ENCODE assay signal across 15 cellular contexts in the genomic region with DNA sequence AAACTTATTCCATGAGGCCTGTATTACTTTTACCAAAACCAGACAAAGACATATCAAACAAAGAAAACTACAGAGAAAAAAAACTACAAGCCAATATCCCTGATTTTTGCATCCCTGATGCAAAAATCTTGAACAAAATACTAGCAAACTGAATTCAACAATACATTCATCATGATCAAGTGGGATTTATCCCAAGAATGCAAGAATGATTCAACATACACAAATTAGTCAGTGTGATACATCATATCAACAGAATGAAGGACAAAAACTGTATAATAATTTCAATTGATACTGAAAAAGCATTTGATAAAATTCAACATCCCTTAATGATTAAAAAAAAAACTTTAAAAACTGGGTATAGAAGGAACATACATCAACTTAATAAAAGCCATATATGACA.
DNase-seq lines count a peak whose midpoint lies in the region; ATAC-seq and TF ChIP-seq lines count a peak whose summit lies in the region.
"Had no signal": no experiment of that assay in that cellular context is flagged by ENCODE, and none has a peak within 500 bp of the region (broad histone marks: within the 10 kb centered on the region; RNA-seq: fewer than 3 reads in every experiment).

No MANE protein-coding gene starts in this region.

- H4K8ac ChIP-seq in IMR-90 (ENCODE audit: low read depth in 2 of 2, low read length in 2 of 2) = no peak overlapping the region

- CTCF ChIA-PET in IMR-90 (lab: Yijun Ruan, JAX) = no interaction called here

- H3K4me3 ChIP-seq in IMR-90 (ENCODE audit: insufficient read depth, low read depth, low read length) = no peak overlapping the region

- no peak overlapping the region for H4K5ac ChIP-seq in IMR-90 (ENCODE audit: low read depth, low read length)

- H2AK5ac ChIP-seq in IMR-90 (ENCODE audit: low read depth, low read length) = no peak overlapping the region

- H3K9ac ChIP-seq in IMR-90 (ENCODE audit: low read depth, low read length) = no peak overlapping the region

- H3K27me3 ChIP-seq in IMR-90 (ENCODE audit: control insufficient read depth, insufficient read depth, low read length) = no peaks in the 10 kb centered on the region
- H3K27me3 ChIP-seq: BE2C had no signal

- TF ChIP-seq RAD21 in IMR-90 (IDR thresholded peaks at IDR 0.05; ENCODE audit: low read length) = no peak

- H3K56ac ChIP-seq in IMR-90 (ENCODE audit: extremely low read depth, insufficient read depth, low read length) = no peak overlapping the region

- no peaks in the 10 kb centered on the region for H4K20me1 ChIP-seq in IMR-90 (ENCODE audit: insufficient read depth, low read length)

- no peak for TF ChIP-seq POLR2A in IMR-90 (IDR thresholded peaks at IDR 0.05; ENCODE audit: low read depth, low read length)

- ATAC-seq in IMR-90 (ENCODE audit: low read depth) (no peak), HG02981 (IDR thresholded peaks at IDR 0.05; ENCODE audit: unreplicated experiment) (no peak)
- ATAC-seq: HepG2 had no signal

- POLR2A ChIA-PET in IMR-90 (lab: Charles Lee; ENCODE audit: unreplicated experiment) = no interaction called here

- H2BK15ac ChIP-seq in IMR-90 (ENCODE audit: low read depth, low read length) = no peak overlapping the region

- no peak overlapping the region for H2AK9ac ChIP-seq in IMR-90 (replicated peaks; ENCODE audit: low read depth, low read length, poor library complexity)

- BruUV-seq in IMR-90 (replicated peaks; lab: Mats Ljungman, UMichigan) = no TSS peak

- no peak overlapping the region for H4K91ac ChIP-seq in IMR-90 (ENCODE audit: insufficient read depth, low read depth, low read length)

- no peak overlapping the region for H2BK120ac ChIP-seq in IMR-90 (ENCODE audit: low read depth, low read length)

- in situ Hi-C loops in IMR-90 (cut with MboI; ENCODE audit: low sequenced_read_pairs) = no loop called here

- no peak overlapping the region for H2BK20ac ChIP-seq in IMR-90 (ENCODE audit: low read depth, low read length)

- TF ChIP-seq CTCF in IMR-90 (conservative IDR thresholded peaks at IDR 0.05; ENCODE audit: low read depth, low read length) = no peak

- H3K79me1 ChIP-seq in IMR-90 (ENCODE audit: low read depth in 1 of 2, low read length in 2 of 2) = no peaks in the 10 kb centered on the region

- no peak overlapping the region for H2BK5ac ChIP-seq in IMR-90 (ENCODE audit: low read depth, low read length, poor library complexity, severe bottlenecking)

- H3K14ac ChIP-seq in IMR-90 (replicated peaks; ENCODE audit: low read depth, low read length) = no peak overlapping the region

- no peak overlapping the region for H3K27ac ChIP-seq in IMR-90 (ENCODE audit: insufficient read depth, low read length)
- H3K27ac ChIP-seq: C4-2B had no signal

- no peaks in the 10 kb centered on the region for H3K9me1 ChIP-seq in IMR-90 (ENCODE audit: insufficient read depth, low read length)

- intact Hi-C loops in IMR-90 (cut with micrococcal nuclease) = no loop called here

- no peaks in the 10 kb centered on the region for H3K36me3 ChIP-seq in IMR-90 (ENCODE audit: control insufficient read depth, insufficient read depth, low read length)
- H3K36me3 ChIP-seq: BE2C had no signal

- H3K4me2 ChIP-seq in IMR-90 (ENCODE audit: low read depth, low read length) = no peak overlapping the region

- no peak overlapping the region for H3K18ac ChIP-seq in IMR-90 (ENCODE audit: low read depth, low read length)

- dilution Hi-C loops in IMR-90 (cut with HindIII; ENCODE audit: low sequenced_read_pairs, unreplicated experiment) = no loop called here

- H3K4ac ChIP-seq in IMR-90 (ENCODE audit: low read depth, low read length) = no peak overlapping the region

- H3K4me1 ChIP-seq in IMR-90 (ENCODE audit: control insufficient read depth, insufficient read depth, low read length) = no peaks in the 10 kb centered on the region
- H3K4me1 ChIP-seq: BE2C had no signal

- no peak overlapping the region for H2AFZ ChIP-seq in IMR-90 (replicated peaks; ENCODE audit: low read length, poor library complexity)

- H3K9me3 ChIP-seq in IMR-90 (ENCODE audit: control insufficient read depth, insufficient read depth, low read length) = no peaks in the 10 kb centered on the region
- H3K9me3 ChIP-seq: BE2C had no signal

- DNase-seq in EL (peak; percentile 21), IMR-90 (peak; percentile 42), amniotic epithelial cell (ENCODE audit: low read depth) (peak; percentile 38), iris pigment epithelial cell (ENCODE audit: low read depth) (peak; percentile 25), NCI-H2171 treated with DMSO at 0.1 percent for 48 hours (lab: John Stamatoyannopoulos, UW) (no peak), AG08396 (ENCODE audit: low spot score) (no peak)
- DNase-seq: 8988T; ACHN; BE2C; CD4-positive, alpha-beta memory T cell; DMS79; GDM1 had no signal

- H3K23ac ChIP-seq in IMR-90 (ENCODE audit: low read depth, low read length) = no peak overlapping the region

TF ChIP-seq in IMR-90, 13 proteins besides CTCF, POLR2A, EP300 and RAD21:
- TF ChIP-seq SMC3 (IDR thresholded peaks at IDR 0.05; ENCODE audit: low read depth, low read length) = no peak
- no peak for TF ChIP-seq RCOR1 (IDR thresholded peaks at IDR 0.05; ENCODE audit: insufficient replicate concordance, low read length)
- TF ChIP-seq CEBPB (IDR thresholded peaks at IDR 0.05; ENCODE audit: low read depth, low read length) = no peak
- TF ChIP-seq BHLHE40 (IDR thresholded peaks at IDR 0.05; ENCODE audit: low read depth, low read length) = no peak
- TF ChIP-seq NFE2L2 (IDR thresholded peaks at IDR 0.05; ENCODE audit: low read depth, low read length) = no peak
- TF ChIP-seq, protein P1, sequence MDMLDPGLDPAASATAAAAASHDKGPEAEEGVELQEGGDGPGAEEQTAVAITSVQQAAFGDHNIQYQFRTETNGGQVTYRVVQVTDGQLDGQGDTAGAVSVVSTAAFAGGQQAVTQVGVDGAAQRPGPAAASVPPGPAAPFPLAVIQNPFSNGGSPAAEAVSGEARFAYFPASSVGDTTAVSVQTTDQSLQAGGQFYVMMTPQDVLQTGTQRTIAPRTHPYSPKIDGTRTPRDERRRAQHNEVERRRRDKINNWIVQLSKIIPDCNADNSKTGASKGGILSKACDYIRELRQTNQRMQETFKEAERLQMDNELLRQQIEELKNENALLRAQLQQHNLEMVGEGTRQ (IDR thresholded peaks at IDR 0.05; ENCODE audit: low read depth, low read length) = no peak
- TF ChIP-seq CHD1 (IDR thresholded peaks at IDR 0.05; ENCODE audit: low read depth, low read length) = no peak
- TF ChIP-seq, protein P2, sequence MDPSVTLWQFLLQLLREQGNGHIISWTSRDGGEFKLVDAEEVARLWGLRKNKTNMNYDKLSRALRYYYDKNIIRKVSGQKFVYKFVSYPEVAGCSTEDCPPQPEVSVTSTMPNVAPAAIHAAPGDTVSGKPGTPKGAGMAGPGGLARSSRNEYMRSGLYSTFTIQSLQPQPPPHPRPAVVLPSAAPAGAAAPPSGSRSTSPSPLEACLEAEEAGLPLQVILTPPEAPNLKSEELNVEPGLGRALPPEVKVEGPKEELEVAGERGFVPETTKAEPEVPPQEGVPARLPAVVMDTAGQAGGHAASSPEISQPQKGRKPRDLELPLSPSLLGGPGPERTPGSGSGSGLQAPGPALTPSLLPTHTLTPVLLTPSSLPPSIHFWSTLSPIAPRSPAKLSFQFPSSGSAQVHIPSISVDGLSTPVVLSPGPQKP (IDR thresholded peaks at IDR 0.05; ENCODE audit: borderline replicate concordance, low read depth, low read length) = no peak
- no peak for TF ChIP-seq MAZ (IDR thresholded peaks at IDR 0.05; ENCODE audit: borderline replicate concordance, low read depth, low read length)
- TF ChIP-seq MAFK (IDR thresholded peaks at IDR 0.05; ENCODE audit: low read depth, low read length) = no peak

Comparison
In these comparisons a context has a peak if more than half of its experiments do, and no peak if none do; other contexts are left out.
1. DNase-seq: peak in EL (single experiment), IMR-90 (single experiment), amniotic epithelial cell (single experiment) and iris pigment epithelial cell (single experiment); none in NCI-H2171 treated with DMSO at 0.1 percent for 48 hours (single experiment) and AG08396 (single experiment).